ENCODE assay signal across 1 cellular context in the genomic region with DNA sequence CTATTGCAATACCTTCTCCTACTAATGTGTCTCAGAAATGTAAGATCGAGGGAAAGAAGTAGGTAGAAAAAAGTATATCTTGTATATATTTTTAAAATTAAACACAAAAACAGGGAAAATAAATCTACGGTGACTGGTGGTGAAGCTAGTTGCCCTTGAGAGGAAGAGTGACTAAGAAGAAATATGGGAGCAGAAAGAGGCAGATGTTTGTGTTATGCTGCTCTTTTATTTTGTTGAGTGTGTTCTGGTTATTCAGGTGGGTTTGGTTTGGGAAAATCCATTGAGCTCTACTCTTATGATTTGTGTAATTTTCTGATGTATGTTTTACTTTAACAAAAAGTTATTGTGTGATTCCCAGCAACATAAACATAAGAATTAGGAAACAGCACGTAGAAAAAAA.
TF ChIP-seq lines count a peak whose summit lies in the region.

No MANE protein-coding gene starts in this region.

TF ChIP-seq in SK-N-SH, 30 proteins besides CTCF, POLR2A, EP300 and RAD21 (continued from another document):
- TF ChIP-seq, protein P1, sequence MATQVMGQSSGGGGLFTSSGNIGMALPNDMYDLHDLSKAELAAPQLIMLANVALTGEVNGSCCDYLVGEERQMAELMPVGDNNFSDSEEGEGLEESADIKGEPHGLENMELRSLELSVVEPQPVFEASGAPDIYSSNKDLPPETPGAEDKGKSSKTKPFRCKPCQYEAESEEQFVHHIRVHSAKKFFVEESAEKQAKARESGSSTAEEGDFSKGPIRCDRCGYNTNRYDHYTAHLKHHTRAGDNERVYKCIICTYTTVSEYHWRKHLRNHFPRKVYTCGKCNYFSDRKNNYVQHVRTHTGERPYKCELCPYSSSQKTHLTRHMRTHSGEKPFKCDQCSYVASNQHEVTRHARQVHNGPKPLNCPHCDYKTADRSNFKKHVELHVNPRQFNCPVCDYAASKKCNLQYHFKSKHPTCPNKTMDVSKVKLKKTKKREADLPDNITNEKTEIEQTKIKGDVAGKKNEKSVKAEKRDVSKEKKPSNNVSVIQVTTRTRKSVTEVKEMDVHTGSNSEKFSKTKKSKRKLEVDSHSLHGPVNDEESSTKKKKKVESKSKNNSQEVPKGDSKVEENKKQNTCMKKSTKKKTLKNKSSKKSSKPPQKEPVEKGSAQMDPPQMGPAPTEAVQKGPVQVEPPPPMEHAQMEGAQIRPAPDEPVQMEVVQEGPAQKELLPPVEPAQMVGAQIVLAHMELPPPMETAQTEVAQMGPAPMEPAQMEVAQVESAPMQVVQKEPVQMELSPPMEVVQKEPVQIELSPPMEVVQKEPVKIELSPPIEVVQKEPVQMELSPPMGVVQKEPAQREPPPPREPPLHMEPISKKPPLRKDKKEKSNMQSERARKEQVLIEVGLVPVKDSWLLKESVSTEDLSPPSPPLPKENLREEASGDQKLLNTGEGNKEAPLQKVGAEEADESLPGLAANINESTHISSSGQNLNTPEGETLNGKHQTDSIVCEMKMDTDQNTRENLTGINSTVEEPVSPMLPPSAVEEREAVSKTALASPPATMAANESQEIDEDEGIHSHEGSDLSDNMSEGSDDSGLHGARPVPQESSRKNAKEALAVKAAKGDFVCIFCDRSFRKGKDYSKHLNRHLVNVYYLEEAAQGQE (IDR thresholded peaks at IDR 0.05; ENCODE audit: low read depth, low read length): no peak
- no peak for TF ChIP-seq YY1 (IDR thresholded peaks at IDR 0.05; ENCODE audit: low read depth)
